1 cellular context compared by ENCODE assay signal in the genomic region with DNA sequence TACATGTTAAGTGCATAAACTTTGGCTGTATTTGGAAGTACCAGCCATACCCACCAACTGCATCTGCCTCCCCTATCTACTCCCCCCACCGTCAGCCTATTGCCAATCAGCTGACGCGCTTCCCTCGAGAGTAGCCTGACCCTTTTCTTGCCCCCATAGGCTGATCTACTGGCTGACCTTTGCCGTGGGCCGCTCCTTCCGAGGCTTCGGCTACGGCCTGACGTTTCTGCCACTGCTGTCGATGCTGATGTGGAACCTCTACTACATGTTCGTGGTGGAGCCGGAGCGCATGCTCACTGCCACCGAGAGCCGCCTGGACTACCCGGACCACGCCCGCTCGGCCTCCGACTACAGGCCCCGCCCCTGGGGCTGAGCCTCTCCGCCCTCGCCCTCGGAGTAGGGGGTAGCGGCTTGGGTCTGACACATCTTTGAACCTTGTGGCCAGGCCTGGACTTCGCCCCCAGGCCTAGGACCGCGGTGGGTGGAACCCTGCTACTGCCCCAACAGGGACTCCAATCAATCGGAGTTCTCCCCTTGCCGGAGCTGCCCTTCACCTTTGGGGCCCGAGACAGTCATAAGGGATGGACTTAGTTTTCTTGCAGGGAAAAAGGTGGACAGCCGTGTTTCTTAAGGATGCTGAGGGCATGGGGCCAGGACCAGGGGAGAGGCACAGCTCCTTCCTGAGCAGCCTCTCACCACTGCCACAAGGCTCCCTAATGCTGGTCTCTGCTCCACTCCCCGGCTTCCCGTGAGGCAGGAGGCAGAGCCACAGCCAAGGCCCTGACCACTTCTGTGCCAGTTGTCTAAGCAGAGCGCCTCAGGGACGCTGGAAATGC.
TF ChIP-seq lines count a peak whose summit lies in the region.

No MANE protein-coding gene starts in this region.

TF ChIP-seq in HepG2, 621 proteins besides CTCF, POLR2A, EP300 and RAD21 (continued from another document and continues in another):
- TF ChIP-seq, protein P1, sequence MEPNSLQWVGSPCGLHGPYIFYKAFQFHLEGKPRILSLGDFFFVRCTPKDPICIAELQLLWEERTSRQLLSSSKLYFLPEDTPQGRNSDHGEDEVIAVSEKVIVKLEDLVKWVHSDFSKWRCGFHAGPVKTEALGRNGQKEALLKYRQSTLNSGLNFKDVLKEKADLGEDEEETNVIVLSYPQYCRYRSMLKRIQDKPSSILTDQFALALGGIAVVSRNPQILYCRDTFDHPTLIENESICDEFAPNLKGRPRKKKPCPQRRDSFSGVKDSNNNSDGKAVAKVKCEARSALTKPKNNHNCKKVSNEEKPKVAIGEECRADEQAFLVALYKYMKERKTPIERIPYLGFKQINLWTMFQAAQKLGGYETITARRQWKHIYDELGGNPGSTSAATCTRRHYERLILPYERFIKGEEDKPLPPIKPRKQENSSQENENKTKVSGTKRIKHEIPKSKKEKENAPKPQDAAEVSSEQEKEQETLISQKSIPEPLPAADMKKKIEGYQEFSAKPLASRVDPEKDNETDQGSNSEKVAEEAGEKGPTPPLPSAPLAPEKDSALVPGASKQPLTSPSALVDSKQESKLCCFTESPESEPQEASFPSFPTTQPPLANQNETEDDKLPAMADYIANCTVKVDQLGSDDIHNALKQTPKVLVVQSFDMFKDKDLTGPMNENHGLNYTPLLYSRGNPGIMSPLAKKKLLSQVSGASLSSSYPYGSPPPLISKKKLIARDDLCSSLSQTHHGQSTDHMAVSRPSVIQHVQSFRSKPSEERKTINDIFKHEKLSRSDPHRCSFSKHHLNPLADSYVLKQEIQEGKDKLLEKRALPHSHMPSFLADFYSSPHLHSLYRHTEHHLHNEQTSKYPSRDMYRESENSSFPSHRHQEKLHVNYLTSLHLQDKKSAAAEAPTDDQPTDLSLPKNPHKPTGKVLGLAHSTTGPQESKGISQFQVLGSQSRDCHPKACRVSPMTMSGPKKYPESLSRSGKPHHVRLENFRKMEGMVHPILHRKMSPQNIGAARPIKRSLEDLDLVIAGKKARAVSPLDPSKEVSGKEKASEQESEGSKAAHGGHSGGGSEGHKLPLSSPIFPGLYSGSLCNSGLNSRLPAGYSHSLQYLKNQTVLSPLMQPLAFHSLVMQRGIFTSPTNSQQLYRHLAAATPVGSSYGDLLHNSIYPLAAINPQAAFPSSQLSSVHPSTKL (CRISPR knock-in tag; IDR thresholded peaks at IDR 0.05) = peak; percentile 61
- TF ChIP-seq, protein P2, sequence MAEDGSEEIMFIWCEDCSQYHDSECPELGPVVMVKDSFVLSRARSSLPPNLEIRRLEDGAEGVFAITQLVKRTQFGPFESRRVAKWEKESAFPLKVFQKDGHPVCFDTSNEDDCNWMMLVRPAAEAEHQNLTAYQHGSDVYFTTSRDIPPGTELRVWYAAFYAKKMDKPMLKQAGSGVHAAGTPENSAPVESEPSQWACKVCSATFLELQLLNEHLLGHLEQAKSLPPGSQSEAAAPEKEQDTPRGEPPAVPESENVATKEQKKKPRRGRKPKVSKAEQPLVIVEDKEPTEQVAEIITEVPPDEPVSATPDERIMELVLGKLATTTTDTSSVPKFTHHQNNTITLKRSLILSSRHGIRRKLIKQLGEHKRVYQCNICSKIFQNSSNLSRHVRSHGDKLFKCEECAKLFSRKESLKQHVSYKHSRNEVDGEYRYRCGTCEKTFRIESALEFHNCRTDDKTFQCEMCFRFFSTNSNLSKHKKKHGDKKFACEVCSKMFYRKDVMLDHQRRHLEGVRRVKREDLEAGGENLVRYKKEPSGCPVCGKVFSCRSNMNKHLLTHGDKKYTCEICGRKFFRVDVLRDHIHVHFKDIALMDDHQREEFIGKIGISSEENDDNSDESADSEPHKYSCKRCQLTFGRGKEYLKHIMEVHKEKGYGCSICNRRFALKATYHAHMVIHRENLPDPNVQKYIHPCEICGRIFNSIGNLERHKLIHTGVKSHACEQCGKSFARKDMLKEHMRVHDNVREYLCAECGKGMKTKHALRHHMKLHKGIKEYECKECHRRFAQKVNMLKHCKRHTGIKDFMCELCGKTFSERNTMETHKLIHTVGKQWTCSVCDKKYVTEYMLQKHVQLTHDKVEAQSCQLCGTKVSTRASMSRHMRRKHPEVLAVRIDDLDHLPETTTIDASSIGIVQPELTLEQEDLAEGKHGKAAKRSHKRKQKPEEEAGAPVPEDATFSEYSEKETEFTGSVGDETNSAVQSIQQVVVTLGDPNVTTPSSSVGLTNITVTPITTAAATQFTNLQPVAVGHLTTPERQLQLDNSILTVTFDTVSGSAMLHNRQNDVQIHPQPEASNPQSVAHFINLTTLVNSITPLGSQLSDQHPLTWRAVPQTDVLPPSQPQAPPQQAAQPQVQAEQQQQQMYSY (CRISPR knock-in tag; IDR thresholded peaks at IDR 0.05) = 0 out of 2 replicates have a peak, but pooled peaks have one; percentile 33
- TF ChIP-seq PAWR (CRISPR knock-in tag; IDR thresholded peaks at IDR 0.05; ENCODE audit: borderline replicate concordance) (no peak), TCF12 (IDR thresholded peaks at IDR 0.05) (no peak), TCF12 (CRISPR knock-in tag; IDR thresholded peaks at IDR 0.05) (no peak), MEIS2 (CRISPR knock-in tag; IDR thresholded peaks at IDR 0.05) (peak; percentile 73), ZBTB42 (CRISPR knock-in tag; IDR thresholded peaks at IDR 0.05) (no peak), ZMYM3 (CRISPR knock-in tag; IDR thresholded peaks at IDR 0.05) (peak; percentile 59; the same call in 1 of the 2 replicates), XRCC5 (optimal IDR thresholded peaks at IDR 0.05; ENCODE audit: low read length) (peak; percentile 75), SNAPC2 (CRISPR knock-in tag; IDR thresholded peaks at IDR 0.05) (no peak), NPAS2 (CRISPR knock-in tag; IDR thresholded peaks at IDR 0.05; ENCODE audit: borderline replicate concordance) (no peak), ZNF543 (CRISPR knock-in tag; IDR thresholded peaks at IDR 0.05) (no peak; the same call in 1 of the 2 replicates), YEATS2 (CRISPR knock-in tag; IDR thresholded peaks at IDR 0.05; ENCODE audit: borderline replicate concordance) (peak; percentile 78), SIX4 (CRISPR knock-in tag; IDR thresholded peaks at IDR 0.05) (no peak), ZNF326 (CRISPR knock-in tag; IDR thresholded peaks at IDR 0.05; ENCODE audit: borderline replicate concordance) (no peak), ONECUT2 (CRISPR knock-in tag; IDR thresholded peaks at IDR 0.05) (0 out of 2 replicates have a peak, but pooled peaks have one; percentile 54), RFX5 (IDR thresholded peaks at IDR 0.05; ENCODE audit: low read depth, low read length) (no peak), ZNF878 (CRISPR knock-in tag; IDR thresholded peaks at IDR 0.05) (no peak), ZNF44 (CRISPR knock-in tag; IDR thresholded peaks at IDR 0.05) (no peak), BRD4 (CRISPR knock-in tag; IDR thresholded peaks at IDR 0.05) (no peak), ZNF260 (CRISPR knock-in tag; IDR thresholded peaks at IDR 0.05; ENCODE audit: borderline replicate concordance, low read depth) (no peak), CEBPG (CRISPR knock-in tag; IDR thresholded peaks at IDR 0.05) (no peak; the same call in 1 of the 2 replicates), ZNF790 (CRISPR knock-in tag; IDR thresholded peaks at IDR 0.05; ENCODE audit: borderline replicate concordance) (no peak), ATAD3A (CRISPR knock-in tag; IDR thresholded peaks at IDR 0.05) (no peak), ZNF850 (CRISPR knock-in tag; conservative IDR thresholded peaks at IDR 0.05) (no peak)
- TF ChIP-seq, protein P3, sequence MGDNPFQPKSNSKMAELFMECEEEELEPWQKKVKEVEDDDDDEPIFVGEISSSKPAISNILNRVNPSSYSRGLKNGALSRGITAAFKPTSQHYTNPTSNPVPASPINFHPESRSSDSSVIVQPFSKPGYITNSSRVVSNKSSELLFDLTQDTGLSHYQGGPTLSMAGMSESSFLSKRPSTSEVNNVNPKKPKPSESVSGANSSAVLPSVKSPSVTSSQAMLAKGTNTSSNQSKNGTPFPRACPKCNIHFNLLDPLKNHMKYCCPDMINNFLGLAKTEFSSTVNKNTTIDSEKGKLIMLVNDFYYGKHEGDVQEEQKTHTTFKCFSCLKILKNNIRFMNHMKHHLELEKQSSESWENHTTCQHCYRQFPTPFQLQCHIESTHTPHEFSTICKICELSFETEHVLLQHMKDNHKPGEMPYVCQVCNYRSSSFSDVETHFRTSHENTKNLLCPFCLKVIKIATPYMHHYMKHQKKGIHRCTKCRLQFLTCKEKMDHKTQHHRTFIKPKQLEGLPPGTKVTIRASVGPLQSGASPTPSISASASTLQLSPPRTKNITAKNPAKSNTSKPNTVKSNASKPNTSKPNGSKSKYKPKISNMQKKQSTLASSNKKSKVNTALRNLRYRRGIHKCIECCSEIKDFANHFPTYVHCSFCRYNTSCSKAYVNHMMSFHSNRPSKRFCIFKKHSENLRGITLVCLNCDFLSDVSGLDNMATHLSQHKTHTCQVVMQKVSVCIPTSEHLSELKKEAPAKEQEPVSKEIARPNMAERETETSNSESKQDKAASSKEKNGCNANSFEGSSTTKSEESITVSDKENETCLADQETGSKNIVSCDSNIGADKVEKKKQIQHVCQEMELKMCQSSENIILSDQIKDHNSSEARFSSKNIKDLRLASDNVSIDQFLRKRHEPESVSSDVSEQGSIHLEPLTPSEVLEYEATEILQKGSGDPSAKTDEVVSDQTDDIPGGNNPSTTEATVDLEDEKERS (CRISPR knock-in tag; IDR thresholded peaks at IDR 0.05) = peak; percentile 83; the same call in 1 of the 2 replicates
- TF ChIP-seq, protein P4, sequence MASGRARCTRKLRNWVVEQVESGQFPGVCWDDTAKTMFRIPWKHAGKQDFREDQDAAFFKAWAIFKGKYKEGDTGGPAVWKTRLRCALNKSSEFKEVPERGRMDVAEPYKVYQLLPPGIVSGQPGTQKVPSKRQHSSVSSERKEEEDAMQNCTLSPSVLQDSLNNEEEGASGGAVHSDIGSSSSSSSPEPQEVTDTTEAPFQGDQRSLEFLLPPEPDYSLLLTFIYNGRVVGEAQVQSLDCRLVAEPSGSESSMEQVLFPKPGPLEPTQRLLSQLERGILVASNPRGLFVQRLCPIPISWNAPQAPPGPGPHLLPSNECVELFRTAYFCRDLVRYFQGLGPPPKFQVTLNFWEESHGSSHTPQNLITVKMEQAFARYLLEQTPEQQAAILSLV (CRISPR knock-in tag; IDR thresholded peaks at IDR 0.05; ENCODE audit: borderline replicate concordance) = no peak
- TF ChIP-seq, protein P5, sequence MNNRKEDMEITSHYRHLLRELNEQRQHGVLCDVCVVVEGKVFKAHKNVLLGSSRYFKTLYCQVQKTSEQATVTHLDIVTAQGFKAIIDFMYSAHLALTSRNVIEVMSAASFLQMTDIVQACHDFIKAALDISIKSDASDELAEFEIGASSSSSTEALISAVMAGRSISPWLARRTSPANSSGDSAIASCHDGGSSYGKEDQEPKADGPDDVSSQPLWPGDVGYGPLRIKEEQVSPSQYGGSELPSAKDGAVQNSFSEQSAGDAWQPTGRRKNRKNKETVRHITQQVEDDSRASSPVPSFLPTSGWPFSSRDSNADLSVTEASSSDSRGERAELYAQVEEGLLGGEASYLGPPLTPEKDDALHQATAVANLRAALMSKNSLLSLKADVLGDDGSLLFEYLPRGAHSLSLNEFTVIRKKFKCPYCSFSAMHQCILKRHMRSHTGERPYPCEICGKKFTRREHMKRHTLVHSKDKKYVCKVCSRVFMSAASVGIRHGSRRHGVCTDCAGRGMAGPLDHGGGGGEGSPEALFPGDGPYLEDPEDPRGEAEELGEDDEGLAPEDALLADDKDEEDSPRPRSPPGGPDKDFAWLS (CRISPR knock-in tag; IDR thresholded peaks at IDR 0.05; ENCODE audit: borderline replicate concordance) = no peak
- TF ChIP-seq, protein P6, sequence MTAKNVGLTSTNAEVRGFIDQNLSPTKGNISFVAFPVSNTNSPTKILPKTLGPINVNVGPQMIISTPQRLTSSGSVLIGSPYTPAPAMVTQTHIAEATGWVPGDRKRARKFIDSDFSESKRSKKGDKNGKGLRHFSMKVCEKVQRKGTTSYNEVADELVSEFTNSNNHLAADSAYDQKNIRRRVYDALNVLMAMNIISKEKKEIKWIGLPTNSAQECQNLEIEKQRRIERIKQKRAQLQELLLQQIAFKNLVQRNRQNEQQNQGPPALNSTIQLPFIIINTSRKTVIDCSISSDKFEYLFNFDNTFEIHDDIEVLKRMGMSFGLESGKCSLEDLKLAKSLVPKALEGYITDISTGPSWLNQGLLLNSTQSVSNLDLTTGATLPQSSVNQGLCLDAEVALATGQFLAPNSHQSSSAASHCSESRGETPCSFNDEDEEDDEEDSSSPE (CRISPR knock-in tag; IDR thresholded peaks at IDR 0.05) = 0 out of 2 replicates have a peak, but pooled peaks have one; percentile 46
- TF ChIP-seq, protein P7, sequence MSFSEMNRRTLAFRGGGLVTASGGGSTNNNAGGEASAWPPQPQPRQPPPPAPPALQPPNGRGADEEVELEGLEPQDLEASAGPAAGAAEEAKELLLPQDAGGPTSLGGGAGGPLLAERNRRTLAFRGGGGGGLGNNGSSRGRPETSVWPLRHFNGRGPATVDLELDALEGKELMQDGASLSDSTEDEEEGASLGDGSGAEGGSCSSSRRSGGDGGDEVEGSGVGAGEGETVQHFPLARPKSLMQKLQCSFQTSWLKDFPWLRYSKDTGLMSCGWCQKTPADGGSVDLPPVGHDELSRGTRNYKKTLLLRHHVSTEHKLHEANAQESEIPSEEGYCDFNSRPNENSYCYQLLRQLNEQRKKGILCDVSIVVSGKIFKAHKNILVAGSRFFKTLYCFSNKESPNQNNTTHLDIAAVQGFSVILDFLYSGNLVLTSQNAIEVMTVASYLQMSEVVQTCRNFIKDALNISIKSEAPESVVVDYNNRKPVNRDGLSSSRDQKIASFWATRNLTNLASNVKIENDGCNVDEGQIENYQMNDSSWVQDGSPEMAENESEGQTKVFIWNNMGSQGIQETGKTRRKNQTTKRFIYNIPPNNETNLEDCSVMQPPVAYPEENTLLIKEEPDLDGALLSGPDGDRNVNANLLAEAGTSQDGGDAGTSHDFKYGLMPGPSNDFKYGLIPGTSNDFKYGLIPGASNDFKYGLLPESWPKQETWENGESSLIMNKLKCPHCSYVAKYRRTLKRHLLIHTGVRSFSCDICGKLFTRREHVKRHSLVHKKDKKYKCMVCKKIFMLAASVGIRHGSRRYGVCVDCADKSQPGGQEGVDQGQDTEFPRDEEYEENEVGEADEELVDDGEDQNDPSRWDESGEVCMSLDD (CRISPR knock-in tag; IDR thresholded peaks at IDR 0.05; ENCODE audit: borderline replicate concordance) = no peak
